ENCODE assay signal across 13 cellular contexts in genomic region chr4:140239311-140239710, GRCh38.
DNase-seq lines count a peak whose midpoint lies in the region; ATAC-seq and TF ChIP-seq lines count a peak whose summit lies in the region.
"Had no signal": no experiment of that assay in that cellular context is flagged by ENCODE, and none has a peak within 500 bp of the region (broad histone marks: within the 10 kb centered on the region; RNA-seq: fewer than 3 reads in every experiment).

No MANE protein-coding gene starts in this region.

- H3K27me3 ChIP-seq in breast epithelium, result no peaks in the 10 kb centered on the region
- no peaks in the 10 kb centered on the region for H3K27me3 ChIP-seq in mammary epithelial cell (ENCODE audit: insufficient read depth, low read length)
- H3K27me3 ChIP-seq: tibial nerve had no signal

- no peak overlapping the region for H2AFZ ChIP-seq in mammary epithelial cell (ENCODE audit: low read depth, low read length)

- 94% methylated on average over 7 of the region's 7 CpGs for WGBS in mammary epithelial cell (ENCODE audit: low coverage, missing lambda C conversion rate)

- CTCF ChIA-PET in mammary epithelial cell (lab: Charles Lee; ENCODE audit: low non-redundant PET), result no interaction called here

- in situ Hi-C loops in mammary epithelial cell (cut with MboI; ENCODE audit: low sequenced_read_pairs in 2 of 2), result loop anchor here in 1 of 2 donors (10.0 kb wide), 1 partner anchor 85 kb away; the partner anchor contains the start of gene MAML3

- H3K27ac ChIP-seq in breast epithelium (peak overlapping the region; percentile 88 to 94), mammary epithelial cell (ENCODE audit: insufficient read depth, low read depth, low read length) (no peak overlapping the region)

- no peak overlapping the region for H3K4me3 ChIP-seq in breast epithelium
- H3K4me3 ChIP-seq in mammary epithelial cell (replicated peaks in 1 of 3; ENCODE audit: insufficient read depth in 1 of 3, low read depth in 2 of 3, low read length in 3 of 3), result no peak overlapping the region

- ATAC-seq in GM18517 (IDR thresholded peaks at IDR 0.05; ENCODE audit: unreplicated experiment) (no peak), HG02981 (IDR thresholded peaks at IDR 0.05; ENCODE audit: unreplicated experiment) (no peak)

- no peaks in the 10 kb centered on the region for H3K36me3 ChIP-seq in breast epithelium
- no peaks in the 10 kb centered on the region for H3K36me3 ChIP-seq in mammary epithelial cell (ENCODE audit: insufficient read depth, low read length)
- H3K36me3 ChIP-seq: tibial nerve had no signal

- TF ChIP-seq POLR2A in breast epithelium (IDR thresholded peaks at IDR 0.05), result no peak

- dilution Hi-C loops in mammary epithelial cell (cut with HindIII; ENCODE audit: low sequenced_read_pairs), result loop anchor here (5.0 kb wide), 1 partner anchor 77 kb away; no protein-coding TSS in a partner anchor

- no peaks in the 10 kb centered on the region for H4K20me1 ChIP-seq in mammary epithelial cell (ENCODE audit: insufficient read depth, low read length)

- no peak for TF ChIP-seq CTCF in breast epithelium (IDR thresholded peaks at IDR 0.05)
- TF ChIP-seq CTCF in mammary epithelial cell (conservative IDR thresholded peaks at IDR 0.05 in 1 of 2, IDR thresholded peaks at IDR 0.05 in 1 of 2; ENCODE audit: extremely low read depth in 1 of 2, insufficient read depth in 1 of 2, low read depth in 1 of 2, low read length in 2 of 2), result no peak

- DNase-seq in breast epithelium (ENCODE audit: low spot score in 2 of 2) (no peak), mammary epithelial cell (no peak), NCI-H2171 treated with DMSO at 0.1 percent for 48 hours (lab: John Stamatoyannopoulos, UW) (peak; percentile 74), fibroblast of peridontal ligament (ENCODE audit: extremely low read depth) (peak; percentile 59), ecto neural progenitor cell (ENCODE audit: low spot score) (no peak)
- no peak for DNase-seq in effector CD8-positive, alpha-beta T cell (lab: John Stamatoyannopoulos, UW)
- DNase-seq: activated effector memory CD4-positive, alpha-beta T cell treated with anti-CD3 and anti-CD28 coated beads, Interleukin-2, amount 50 U/mL, for 16 hours; effector CD4-positive, alpha-beta T cell; immature natural killer cell; T-helper 9 cell had no signal

- H3K9ac ChIP-seq in mammary epithelial cell (ENCODE audit: insufficient read depth, low read length), result no peak overlapping the region

- intact Hi-C loops in breast epithelium (cut with DNase I; ENCODE audit: low total_unique reads) (no loop called here), mammary epithelial cell (cut with micrococcal nuclease) (no loop called here)

- H3K4me2 ChIP-seq in mammary epithelial cell (ENCODE audit: insufficient read depth, low read depth, low read length), result no peak overlapping the region

- peaks cover 3 to 6% of the 10 kb centered on the region in 2 donors for H3K4me1 ChIP-seq in breast epithelium
- peaks cover 14% of the 10 kb centered on the region for H3K4me1 ChIP-seq in mammary epithelial cell (ENCODE audit: insufficient read depth, low read length)

- H3K79me2 ChIP-seq in mammary epithelial cell (ENCODE audit: insufficient read depth, low read length), result no peaks in the 10 kb centered on the region

- H3K9me3 ChIP-seq in breast epithelium, result no peaks in the 10 kb centered on the region
- H3K9me3 ChIP-seq in mammary epithelial cell (replicated peaks; ENCODE audit: insufficient read depth, low read length), result no peaks in the 10 kb centered on the region
- H3K9me3 ChIP-seq: tibial nerve had no signal

- no TSS peak for BruUV-seq in mammary epithelial cell (replicated peaks; lab: Mats Ljungman, UMichigan)

Comparison
In these comparisons a context has a peak if more than half of its experiments do, and no peak if none do; other contexts are left out.
1. DNase-seq: peak in NCI-H2171 treated with DMSO at 0.1 percent for 48 hours (single experiment) and fibroblast of peridontal ligament (single experiment); none in breast epithelium (0 of 2), mammary epithelial cell (single experiment), ecto neural progenitor cell (single experiment) and effector CD8-positive, alpha-beta T cell (single experiment).